23 cellular contexts compared by ENCODE assay signal in genomic region chr20:51510961-51511360, GRCh38. TPM values are rescaled to one million over a fixed set of nuclear protein-coding genes. Genes with fewer than 3 reads are reported as not detected.
DNase-seq lines count a peak whose midpoint lies in the region; ATAC-seq and TF ChIP-seq lines count a peak whose summit lies in the region.
"Had no signal": no experiment of that assay in that cellular context is flagged by ENCODE, and none has a peak within 500 bp of the region (broad histone marks: within the 10 kb centered on the region; RNA-seq: fewer than 3 reads in every experiment).

No MANE protein-coding gene starts in this region.

- no peak for ATAC-seq in activated CD8-positive, alpha-beta T cell treated with anti-CD3 and anti-CD28 coated beads, Interleukin-2, amount 10 ng/mL, durations not matched to agents 7 days and 5 days
- ATAC-seq in GM18861 (IDR thresholded peaks at IDR 0.05; ENCODE audit: unreplicated experiment) = no peak
- ATAC-seq: body of pancreas; left lobe of liver; right cardiac atrium; stimulated activated naive CD8-positive, alpha-beta T cell treated with anti-CD3 and anti-CD28 coated beads, Interleukin-15, amount 100 ng/mL, for 72 hours had no signal

- H3K27ac ChIP-seq in mammary epithelial cell (ENCODE audit: insufficient read depth, low read depth, low read length) (no peak overlapping the region), breast epithelium (no peak overlapping the region), coronary artery (no peak overlapping the region)
- H3K27ac ChIP-seq: body of pancreas, upper lobe of left lung had no signal

- peaks cover 86% of the 10 kb centered on the region for H3K36me3 Mint-ChIP-seq in activated CD8-positive, alpha-beta T cell treated with anti-CD3 and anti-CD28 coated beads, Interleukin-2, amount 10 ng/mL, durations not matched to agents 7 days and 5 days (ENCODE audit: low read depth)

- H3K36me3 ChIP-seq in mammary epithelial cell (ENCODE audit: insufficient read depth, low read length) = no peaks in the 10 kb centered on the region
- H3K36me3 ChIP-seq in breast epithelium = no peaks in the 10 kb centered on the region
- H3K36me3 ChIP-seq: upper lobe of left lung had no signal

- H3K4me3 ChIP-seq in mammary epithelial cell (replicated peaks in 1 of 3; ENCODE audit: insufficient read depth in 1 of 3, low read depth in 2 of 3, low read length in 3 of 3) (no peak overlapping the region), breast epithelium (no peak overlapping the region), coronary artery (no peak overlapping the region)
- H3K4me3 ChIP-seq: body of pancreas, upper lobe of left lung had no signal

- H3K27ac Mint-ChIP-seq in activated CD8-positive, alpha-beta T cell treated with anti-CD3 and anti-CD28 coated beads, Interleukin-2, amount 10 ng/mL, durations not matched to agents 7 days and 5 days = peak overlapping the region; percentile 85

- H3K9me3 ChIP-seq in mammary epithelial cell (replicated peaks; ENCODE audit: insufficient read depth, low read length) (no peaks in the 10 kb centered on the region), breast epithelium (no peaks in the 10 kb centered on the region)
- H3K9me3 ChIP-seq: body of pancreas, Caco-2, upper lobe of left lung had no signal

- H3K9me3 Mint-ChIP-seq in activated CD8-positive, alpha-beta T cell treated with anti-CD3 and anti-CD28 coated beads, Interleukin-2, amount 10 ng/mL, durations not matched to agents 7 days and 5 days (ENCODE audit: insufficient read depth) = no peaks in the 10 kb centered on the region
- H3K9me3 Mint-ChIP-seq: IgD-negative memory B cell; stimulated activated naive CD8-positive, alpha-beta T cell treated with anti-CD3 and anti-CD28 coated beads, Interleukin-15, amount 100 ng/mL, for 72 hours had no signal

- intact Hi-C loops in mammary epithelial cell (cut with micrococcal nuclease) (no loop called here), breast epithelium (cut with DNase I; ENCODE audit: low total_unique reads) (no loop called here)

- no TSS peak for BruUV-seq in mammary epithelial cell (replicated peaks; lab: Mats Ljungman, UMichigan)

- no peaks in the 10 kb centered on the region for H3K27me3 ChIP-seq in mammary epithelial cell (ENCODE audit: insufficient read depth, low read length)
- H3K27me3 ChIP-seq in breast epithelium = no peaks in the 10 kb centered on the region
- H3K27me3 ChIP-seq: body of pancreas, upper lobe of left lung had no signal

- no peak overlapping the region for H3K9ac ChIP-seq in mammary epithelial cell (ENCODE audit: insufficient read depth, low read length)

- WGBS in mammary epithelial cell (ENCODE audit: low coverage, missing lambda C conversion rate) = 95% methylated on average over 2 of the region's 2 CpGs

- H2AFZ ChIP-seq in mammary epithelial cell (ENCODE audit: low read depth, low read length) = no peak overlapping the region

- dilution Hi-C loops in mammary epithelial cell (cut with HindIII; ENCODE audit: low sequenced_read_pairs) = no loop called here

- in situ Hi-C loops in mammary epithelial cell (cut with MboI; ENCODE audit: low sequenced_read_pairs in 2 of 2) (no loop called here), KBM-7 (cut with MboI; ENCODE audit: low pct_unique_long_range_greater_than_20kb, low sequenced_read_pairs) (no loop called here)

- H3K4me1 Mint-ChIP-seq in activated CD8-positive, alpha-beta T cell treated with anti-CD3 and anti-CD28 coated beads, Interleukin-2, amount 10 ng/mL, durations not matched to agents 7 days and 5 days (ENCODE audit: low read depth) = peaks cover 72% of the 10 kb centered on the region

- no peak overlapping the region for H3K4me3 Mint-ChIP-seq in activated CD8-positive, alpha-beta T cell treated with anti-CD3 and anti-CD28 coated beads, Interleukin-2, amount 10 ng/mL, durations not matched to agents 7 days and 5 days
- H3K4me3 Mint-ChIP-seq: IgD-negative memory B cell; stimulated activated naive CD8-positive, alpha-beta T cell treated with anti-CD3 and anti-CD28 coated beads, Interleukin-15, amount 100 ng/mL, for 72 hours had no signal

- no peaks in the 10 kb centered on the region for H3K27me3 Mint-ChIP-seq in activated CD8-positive, alpha-beta T cell treated with anti-CD3 and anti-CD28 coated beads, Interleukin-2, amount 10 ng/mL, durations not matched to agents 7 days and 5 days (ENCODE audit: low read depth)
- H3K27me3 Mint-ChIP-seq: IgD-negative memory B cell; stimulated activated naive CD8-positive, alpha-beta T cell treated with anti-CD3 and anti-CD28 coated beads, Interleukin-15, amount 100 ng/mL, for 72 hours had no signal

- TF ChIP-seq POLR2A in breast epithelium (IDR thresholded peaks at IDR 0.05) = no peak

- no peaks in the 10 kb centered on the region for H3K79me2 ChIP-seq in mammary epithelial cell (ENCODE audit: insufficient read depth, low read length)

- POLR2A ChIA-PET in activated CD8-positive, alpha-beta T cell treated with anti-CD3 and anti-CD28 coated beads, Interleukin-2, amount 10 ng/mL, durations not matched to agents 7 days and 5 days (lab: Charles Lee) = interaction anchor here (0.7 to 2.0 kb wide), 2 partner anchors 10 to 728 kb away, joined by 3 to 10 read pairs; no protein-coding TSS in a partner anchor

- TF ChIP-seq CTCF in mammary epithelial cell (conservative IDR thresholded peaks at IDR 0.05 in 1 of 2, IDR thresholded peaks at IDR 0.05 in 1 of 2; ENCODE audit: extremely low read depth in 1 of 2, insufficient read depth in 1 of 2, low read depth in 1 of 2, low read length in 2 of 2) (no peak), breast epithelium (IDR thresholded peaks at IDR 0.05) (no peak), coronary artery (IDR thresholded peaks at IDR 0.05) (no peak)

- H3K4me1 ChIP-seq in mammary epithelial cell (ENCODE audit: insufficient read depth, low read length) (peaks cover 5% of the 10 kb centered on the region), breast epithelium (no peaks in the 10 kb centered on the region)
- H3K4me1 ChIP-seq: body of pancreas had no signal

- H3K4me2 ChIP-seq in mammary epithelial cell (ENCODE audit: insufficient read depth, low read depth, low read length) = no peak overlapping the region

- CTCF ChIA-PET in mammary epithelial cell (lab: Charles Lee; ENCODE audit: low non-redundant PET) = no interaction called here
- CTCF ChIA-PET in activated CD8-positive, alpha-beta T cell treated with anti-CD3 and anti-CD28 coated beads, Interleukin-2, amount 10 ng/mL, durations not matched to agents 7 days and 5 days (lab: Charles Lee) = interaction anchor here (1.4 kb wide), 1 partner anchor 10 kb away, joined by 3 read pairs; no protein-coding TSS in a partner anchor

- peak; percentile 39 for DNase-seq in mammary epithelial cell
- no peak for DNase-seq in breast epithelium (ENCODE audit: low spot score in 2 of 2)
- no peak for DNase-seq in activated CD8-positive, alpha-beta T cell treated with anti-CD3 and anti-CD28 coated beads, Interleukin-2, amount 10 ng/mL, durations not matched to agents 7 days and 5 days
- DNase-seq in fibroblast of gingiva (ENCODE audit: low read depth) = peak; percentile 45
- DNase-seq in KBM-7 = no peak
- DNase-seq in NOMO-1 treated with DMSO at 0.1 percent for 48 hours (lab: John Stamatoyannopoulos, UW; ENCODE audit: unreplicated experiment) = no peak
- no peak for DNase-seq in coronary artery (ENCODE audit: low spot score)
- DNase-seq: activated CD8-positive, alpha-beta memory T cell treated with anti-CD3 and anti-CD28 coated beads for 24 hours; activated gamma-delta T cell; body of pancreas; Caco-2; erythroblast; glutamatergic neuron; MV-4-11; NCI-H446 treated with DMSO at 0.1 percent for 48 hours; NK-92 treated with Interleukin-12 subunit alpha and Interleukin-12 subunit beta, amount 100 ng/mL, for 24 hours; nucleus accumbens; right cardiac atrium; stimulated activated naive CD8-positive, alpha-beta T cell treated with anti-CD3 and anti-CD28 coated beads, Interleukin-15, amount 100 ng/mL, for 72 hours; upper lobe of left lung had no signal

- no peaks in the 10 kb centered on the region for H4K20me1 ChIP-seq in mammary epithelial cell (ENCODE audit: insufficient read depth, low read length)

RNA-seq across cellular contexts. Expression of gene NFATC2, which starts 31.6 kb away (rescaled TPM):
- under 1 TPM in 1 of 2 donors, not detected in 1; under 0.01 TPM for total RNA-seq in mammary epithelial cell
- 0.01 TPM for polyA plus RNA-seq in mammary epithelial cell
- polyA minus RNA-seq in mammary epithelial cell = not detected
- 10 to 100 TPM in 2 of 3 donors, 1 to 10 TPM in 1; 5.9 to 11.9 (median 10.2) TPM for total RNA-seq in breast epithelium
- total RNA-seq in activated CD8-positive, alpha-beta T cell treated with anti-CD3 and anti-CD28 coated beads, Interleukin-2, amount 10 ng/mL, durations not matched to agents 7 days and 5 days = 10 to 100 TPM; 53.5 to 55.8 TPM

Comparison
In these comparisons a context has a peak if more than half of its experiments do, and no peak if none do; other contexts are left out.
1. DNase-seq: peak in mammary epithelial cell (single experiment) and fibroblast of gingiva (single experiment); none in breast epithelium (0 of 2), activated CD8-positive, alpha-beta T cell treated with anti-CD3 and anti-CD28 coated beads, Interleukin-2, amount 10 ng/mL, durations not matched to agents 7 days and 5 days (single experiment), KBM-7 (single experiment), NOMO-1 treated with DMSO at 0.1 percent for 48 hours (single experiment) and coronary artery (single experiment).
2. RNA of gene NFATC2, which starts 31.6 kb away (total RNA-seq): 53.5 to 55.8 TPM in activated CD8-positive, alpha-beta T cell treated with anti-CD3 and anti-CD28 coated beads, Interleukin-2, amount 10 ng/mL, durations not matched to agents 7 days and 5 days and 5.9 to 11.9 TPM in breast epithelium; under 0.01 TPM in mammary epithelial cell; every median in the first group is over 4 times any median in the second.